23 cellular contexts compared by ENCODE assay signal in the genomic region with DNA sequence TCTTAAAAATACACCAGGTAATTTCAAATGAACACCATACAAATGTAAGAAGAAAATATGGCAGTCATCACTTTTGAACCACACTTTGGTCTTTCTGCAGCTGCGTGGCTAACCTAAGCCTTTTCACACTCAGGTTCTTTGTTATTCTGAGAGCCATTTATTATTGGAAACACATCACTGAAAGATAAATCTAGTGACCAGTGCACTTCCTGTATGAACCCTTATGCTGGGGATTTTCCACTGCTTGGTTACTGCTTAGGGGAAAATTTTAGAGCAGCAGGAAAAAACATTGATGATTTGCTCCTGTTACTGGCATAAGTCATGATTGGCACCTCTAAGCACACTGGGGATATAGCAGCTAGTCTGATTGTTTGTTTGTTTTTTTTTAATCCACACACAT. TPM values are rescaled to one million over a fixed set of nuclear protein-coding genes. Genes with fewer than 3 reads are reported as not detected.
DNase-seq lines count a peak whose midpoint lies in the region; ATAC-seq, FAIRE-seq and TF ChIP-seq lines count a peak whose summit lies in the region.
"Had no signal": no experiment of that assay in that cellular context is flagged by ENCODE, and none has a peak within 500 bp of the region (broad histone marks: within the 10 kb centered on the region; RNA-seq: fewer than 3 reads in every experiment).

No MANE protein-coding gene starts in this region.

- H3F3A ChIP-seq in PC-3 (ENCODE audit: low read length, unreplicated experiment), result no peaks in the 10 kb centered on the region

- H3K27ac ChIP-seq in GM12878 (ENCODE audit: control insufficient read depth, insufficient read depth), result no peak overlapping the region
- H3K27ac ChIP-seq in esophagus muscularis mucosa (replicated peaks in 1 of 4), result no peak overlapping the region
- no peak overlapping the region for H3K27ac ChIP-seq in PC-3 (ENCODE audit: low read length)
- H3K27ac ChIP-seq: brain microvascular endothelial cell, colonic mucosa, ovary had no signal

- BruUV-seq in GM12878 (replicated peaks; lab: Mats Ljungman, UMichigan) (no TSS peak), PC-3 (replicated peaks; lab: Mats Ljungman, UMichigan) (no TSS peak)

- intact Hi-C loops in GM12878 (cut with micrococcal nuclease; ENCODE audit: unreplicated experiment) (no loop called here), esophagus muscularis mucosa (cut with DNase I) (no loop called here), PC-3 (cut with micrococcal nuclease) (no loop called here)

- TF ChIP-seq RAD21 in GM12878 (IDR thresholded peaks at IDR 0.05; ENCODE audit: insufficient read depth, low read depth, low read length), result no peak

- no peak for TF ChIP-seq EP300 in GM12878 (IDR thresholded peaks at IDR 0.05; ENCODE audit: borderline replicate concordance in 1 of 2, control insufficient read depth in 1 of 2, low read depth in 2 of 2, low read length in 2 of 2)
- TF ChIP-seq EP300 in esophagus muscularis mucosa (IDR thresholded peaks at IDR 0.05), result no peak

- H3K4me3 ChIP-seq in GM12865 (ENCODE audit: low read depth, low read length) (no peak overlapping the region), GM12878 (no peak overlapping the region), esophagus muscularis mucosa (no peak overlapping the region), PC-3 (ENCODE audit: low read length) (no peak overlapping the region)
- H3K4me3 ChIP-seq: colonic mucosa, ovary had no signal

- WGBS in GM12878 (ENCODE audit: insufficient coverage, insufficient replicate concordance, low lambda C conversion rate, missing lambda C conversion rate), result 0% methylated on average over 1 of the region's 1 CpG
- WGBS in esophagus muscularis mucosa, result 61% methylated on average over 1 of the region's 1 CpG

- H3K4me2 ChIP-seq in GM12878 (ENCODE audit: control insufficient read depth, insufficient read depth), result no peak overlapping the region
- H3K4me2 ChIP-seq in PC-3 (ENCODE audit: low read length), result no peak overlapping the region
- H3K4me2 ChIP-seq: SK-N-SH had no signal

- RAD21 ChIA-PET in GM12878 (lab: Charles Lee; ENCODE audit: unreplicated experiment), result no interaction called here

- H3K79me2 ChIP-seq in GM12878 (ENCODE audit: control insufficient read depth, insufficient read depth, low read length), result no peaks in the 10 kb centered on the region
- no peaks in the 10 kb centered on the region for H3K79me2 ChIP-seq in PC-3 (ENCODE audit: low read length)

- SMC1A ChIA-PET in GM12878 (lab: Charles Lee; ENCODE audit: uncharacterized antibody, unreplicated experiment), result interaction anchor here (0.8 kb wide), 1 partner anchor 35 kb away, joined by 3 read pairs; no protein-coding TSS in a partner anchor

- DNase-seq in GM12865 (ENCODE audit: low read depth) (peak; percentile 43), M059J (ENCODE audit: low read depth) (peak; percentile 33), GM12878 (ENCODE audit: low read depth, low spot score) (peak; percentile 17), esophagus muscularis mucosa (ENCODE audit: extremely low spot score) (no peak), urothelium cell line (ENCODE audit: low spot score) (no peak), PC-3 (no peak), HPDE6-E6E7 (ENCODE audit: extremely low spot score) (no peak)
- DNase-seq: activated T-cell treated with anti-CD3 and anti-CD28 coated beads, Interleukin-2, amount 50 U/mL, for 72 hours; AML-193; brain microvascular endothelial cell; Caco-2; colonic mucosa; glutamatergic neuron; natural killer cell; NCI-H2029; ovary; right cardiac atrium; RPMI8226; SK-N-SH; substantia nigra had no signal

- no peak overlapping the region; the same call in none of the 2 replicates for H2AFZ ChIP-seq in GM12878 (ENCODE audit: control insufficient read depth, low read depth, low read length)
- H2AFZ ChIP-seq in PC-3 (ENCODE audit: low read length), result no peak overlapping the region

- no peak for TF ChIP-seq CTCF in GM12865 (IDR thresholded peaks at IDR 0.05; ENCODE audit: insufficient read depth, low read depth, low read length, missing control alignments)
- TF ChIP-seq CTCF in GM12878 (IDR thresholded peaks at IDR 0.05 in 2 of 3, conservative IDR thresholded peaks at IDR 0.05 in 1 of 3; ENCODE audit: control insufficient read depth in 2 of 3, extremely low read depth in 1 of 3, insufficient read depth in 1 of 3, low read depth in 3 of 3, low read length in 3 of 3), result no peak
- no peak for TF ChIP-seq CTCF in esophagus muscularis mucosa (IDR thresholded peaks at IDR 0.05)
- no peak for TF ChIP-seq CTCF in PC-3 (conservative IDR thresholded peaks at IDR 0.05; ENCODE audit: low read depth, low read length)

- TF ChIP-seq POLR2A in GM12878 (IDR thresholded peaks at IDR 0.05; ENCODE audit: low read depth, low read length) (no peak), esophagus muscularis mucosa (IDR thresholded peaks at IDR 0.05; ENCODE audit: low read depth) (no peak)

- H3K9me3 ChIP-seq in GM12878 (replicated peaks; ENCODE audit: control insufficient read depth, insufficient read depth, low read length) (no peaks in the 10 kb centered on the region), esophagus muscularis mucosa (no peaks in the 10 kb centered on the region), PC-3 (ENCODE audit: low read length) (no peaks in the 10 kb centered on the region)
- H3K9me3 ChIP-seq: Caco-2, colonic mucosa, ovary, SK-N-SH had no signal

- FAIRE-seq in GM12878 (lab: Jason Lieb, UNC) (no peak), urothelium cell line (lab: Jason Lieb, UNC) (no peak)

- H3K9ac ChIP-seq in GM12878 (ENCODE audit: control insufficient read depth, insufficient read depth, low read length) (no peak overlapping the region), PC-3 (ENCODE audit: low read length) (no peak overlapping the region)
- H3K9ac ChIP-seq: SK-N-SH had no signal

- H3K36me3 ChIP-seq in GM12878 (ENCODE audit: control insufficient read depth in 2 of 2, insufficient read depth in 2 of 2, low read length in 1 of 2), result no peaks in the 10 kb centered on the region
- no peaks in the 10 kb centered on the region for H3K36me3 ChIP-seq in esophagus muscularis mucosa
- no peaks in the 10 kb centered on the region for H3K36me3 ChIP-seq in PC-3 (ENCODE audit: low read depth, low read length)
- H3K36me3 ChIP-seq: brain microvascular endothelial cell, colonic mucosa, ovary had no signal

- POLR2A ChIA-PET in GM12878 (lab: Charles Lee) (no interaction called here), PC-3 (lab: Charles Lee; ENCODE audit: unreplicated experiment) (no interaction called here)

- H3K9me2 ChIP-seq in PC-3 (replicated peaks; ENCODE audit: low read length), result no peaks in the 10 kb centered on the region
- H3K9me2 ChIP-seq: SK-N-SH had no signal

- CTCF ChIA-PET in GM12878 (lab: Yijun Ruan, JAX) (interaction anchor here (1.3 to 1.8 kb wide), 2 partner anchors 13 to 146 kb away, joined by 4 read pairs; no protein-coding TSS in a partner anchor), PC-3 (lab: Charles Lee) (no interaction called here)

- H3K27me3 ChIP-seq in GM12878 (replicated peaks in 1 of 2; ENCODE audit: control insufficient read depth in 2 of 2, insufficient read depth in 2 of 2, low read length in 1 of 2) (no peaks in the 10 kb centered on the region), esophagus muscularis mucosa (no peaks in the 10 kb centered on the region), PC-3 (ENCODE audit: low read length) (no peaks in the 10 kb centered on the region)
- H3K27me3 ChIP-seq: brain microvascular endothelial cell, colonic mucosa, ovary had no signal

- peak; percentile 62 for ATAC-seq in GM18909 (IDR thresholded peaks at IDR 0.05; ENCODE audit: poor library complexity, unreplicated experiment)
- ATAC-seq in GM12878, result peak; percentile 82
- no peak for ATAC-seq in PC-3
- ATAC-seq: left lobe of liver had no signal

- no peaks in the 10 kb centered on the region; the same call in 1 of the 2 replicates for H3K4me1 ChIP-seq in GM12878 (ENCODE audit: control insufficient read depth, insufficient read depth, low read length)
- H3K4me1 ChIP-seq in esophagus muscularis mucosa, result peaks cover 0 to 20% (median 6%) of the 10 kb centered on the region in 4 donors
- H3K4me1 ChIP-seq in PC-3 (ENCODE audit: insufficient read depth, low read length), result no peaks in the 10 kb centered on the region
- H3K4me1 ChIP-seq: Caco-2, colonic mucosa had no signal

- H4K20me1 ChIP-seq in GM12878 (ENCODE audit: control insufficient read depth, insufficient read depth) (no peaks in the 10 kb centered on the region), PC-3 (ENCODE audit: low read length) (no peaks in the 10 kb centered on the region)

- in situ Hi-C loops in GM12878 (cut with MboI), result no loop called here

TF ChIP-seq in GM12878, 131 proteins besides CTCF, POLR2A, EP300 and RAD21 (continues in another document):
- no peak for TF ChIP-seq CEBPB (IDR thresholded peaks at IDR 0.05; ENCODE audit: borderline replicate concordance in 1 of 2, low read depth in 2 of 2, low read length in 2 of 2)

RNA-seq across cellular contexts. Expression of a gene that starts 58.6 kb away (rescaled TPM):
- total RNA-seq in M059J (2014; rRNA removed; shearing (Covaris generic)), result 0.76 and 1.0 TPM in 2 replicates
- total RNA-seq in GM12878 (2013; cell fraction: nucleolus; rRNA removed), result 0.21 and 0.39 TPM in 2 replicates
- total RNA-seq in GM12878 (2014; rRNA removed) (0.05 TPM in 1 of 2 replicates, not detected in the other), GM12878 (2014; rRNA removed; fragmentation: Illumina TruSeq; extraction: Trizol) (0.05 and 0.09 TPM in 2 replicates), GM12878 (2021) (not detected in 2 replicates), esophagus muscularis mucosa (10 to 100 TPM in 1 of 4 donors, 1 to 10 TPM in 3; 2.2 to 13.7 (median 3.1) TPM), PC-3 (2014; rRNA removed) (not detected in 2 replicates)
- polyA plus RNA-seq in GM12878 (2011; ENCODE audit: low read depth), result not detected
- polyA plus RNA-seq in GM12878 (2011; rRNA removed) (0.09 and 0.29 TPM in 2 replicates), GM12878 (2014; fragmentation: Illumina TruSeq; extraction: Trizol) (0.03 TPM in 1 of 2 replicates, not detected in the other), GM12878 (2014; fragmentation: Nextera tagmentation; extraction: Ambion mirVana) (under 1 TPM in 1 of 2 experiments, not detected in 1; 0.02 TPM), GM12878 (2014; rRNA removed) (0.03 TPM in 1 of 2 replicates, not detected in the other), GM12878 (2016; fragmentation: Nextera tagmentation; extraction: Ambion mirVana) (under 1 TPM in 1 of 2 experiments, not detected in 1; 0.15 TPM)
- 0.05 and 0.09 TPM in 2 replicates for polyA plus RNA-seq in GM12878 (2011; cell fraction: cytosol; rRNA removed)
- polyA plus RNA-seq in GM12878 (2011; cell fraction: nucleus; rRNA removed), result 0.06 and 0.09 TPM in 2 replicates
- 0.06 TPM in 1 of 2 replicates, not detected in the other for polyA plus RNA-seq in GM12878 (2012)
- polyA minus RNA-seq in GM12878 (2011; rRNA and poly(A)+ RNA removed), result 0.07 TPM in 1 of 2 replicates, not detected in the other
- polyA minus RNA-seq in GM12878 (2011; cell fraction: cytosol; rRNA and poly(A)+ RNA removed), result not detected in 2 replicates
- not detected in 2 replicates for polyA minus RNA-seq in GM12878 (2011; cell fraction: nucleus; rRNA and poly(A)+ RNA removed)
- total RNA-seq: fibroblast of lung, natural killer cell had no signal
- polyA plus RNA-seq: SK-N-SH had no signal

Comparison
In these comparisons a context has a peak if more than half of its experiments do, and no peak if none do; other contexts are left out.
1. DNase-seq: peak in GM12865 (single experiment), M059J (single experiment) and GM12878 (single experiment); none in esophagus muscularis mucosa (single experiment), urothelium cell line (single experiment), PC-3 (single experiment) and HPDE6-E6E7 (single experiment).